Comparison of ENCODE assay signal across 5 cellular contexts in genomic region chr11:49352868-49353267, GRCh38.
A peak's percentile ranks its signal among the peaks of the same experiment; 100 is the strongest.
DNase-seq lines count a peak whose midpoint lies in the region; ATAC-seq, FAIRE-seq and TF ChIP-seq lines count a peak whose summit lies in the region.
"Not testable (repeated sequence)": the region's sequence is repeated elsewhere in the genome, so short reads cannot be mapped to it uniquely, and the experiment has no call there.

No MANE protein-coding gene starts in this region.

- H3K79me2 ChIP-seq in K562 (ENCODE audit: control insufficient read depth, insufficient read depth, low read length); endothelial cell of umbilical vein (ENCODE audit: control insufficient read depth, insufficient read depth, low read length); HepG2 (ENCODE audit: insufficient read depth, low read length): not testable (repeated sequence)

- WGBS in A549 (ENCODE audit: missing lambda C conversion rate): 3% methylated on average over 3 of the region's 3 CpGs
- WGBS in IMR-90 (ENCODE audit: extremely low coverage in 2 of 2, insufficient read length in 1 of 2), 2 experiments: no CpG with 5 or more reads among the region's 3 CpGs
- 0% methylated on average over 3 of the region's 3 CpGs for WGBS in K562 (ENCODE audit: insufficient coverage, low coverage, missing lambda C conversion rate)
- WGBS in HepG2 (ENCODE audit: low lambda C conversion rate): 0% methylated on average over 3 of the region's 3 CpGs

- CTCF ChIA-PET in A549 (lab: Yijun Ruan, JAX); IMR-90 (lab: Yijun Ruan, JAX); K562 (lab: Yijun Ruan, JAX; ENCODE audit: low intra/inter-chr PET ratio); endothelial cell of umbilical vein (lab: Charles Lee); HepG2 (lab: Yijun Ruan, JAX; ENCODE audit: low intra/inter-chr PET ratio, low total read pairs): not testable (repeated sequence)

- not testable (repeated sequence) for TF ChIP-seq CTCF in A549 (IDR thresholded peaks at IDR 0.05); IMR-90 (conservative IDR thresholded peaks at IDR 0.05; ENCODE audit: low read depth, low read length); K562 (IDR thresholded peaks at IDR 0.05 in 2 of 3, conservative IDR thresholded peaks at IDR 0.05 in 1 of 3; ENCODE audit: insufficient read depth in 2 of 3, low read depth in 1 of 3, low read length in 3 of 3); endothelial cell of umbilical vein (IDR thresholded peaks at IDR 0.05; ENCODE audit: extremely low read depth in 1 of 2, insufficient read depth in 1 of 2, low read depth in 1 of 2, low read length in 2 of 2); HepG2 (CRISPR knock-in tag; IDR thresholded peaks at IDR 0.05)

- not testable (repeated sequence) for TF ChIP-seq RAD21 in A549 (conservative IDR thresholded peaks at IDR 0.05 in 1 of 2, IDR thresholded peaks at IDR 0.05 in 1 of 2); IMR-90 (IDR thresholded peaks at IDR 0.05; ENCODE audit: low read length); K562 (CRISPR knock-in tag; conservative IDR thresholded peaks at IDR 0.05 in 1 of 2, IDR thresholded peaks at IDR 0.05 in 1 of 2); HepG2 (CRISPR knock-in tag; IDR thresholded peaks at IDR 0.05)

- not testable (repeated sequence) for H3K14ac ChIP-seq in IMR-90 (replicated peaks; ENCODE audit: low read depth, low read length)

- TF ChIP-seq EP300 in A549 (IDR thresholded peaks at IDR 0.05); K562 (IDR thresholded peaks at IDR 0.05; ENCODE audit: low read length); HepG2 (IDR thresholded peaks at IDR 0.05; ENCODE audit: low read depth in 2 of 2, low read length in 2 of 2); HepG2 (CRISPR knock-in tag; IDR thresholded peaks at IDR 0.05; ENCODE audit: borderline replicate concordance): not testable (repeated sequence)

- H3K9me3 ChIP-seq in A549; IMR-90 (ENCODE audit: control insufficient read depth, insufficient read depth, low read length); K562 (replicated peaks; ENCODE audit: control insufficient read depth, insufficient read depth, low read depth, low read length); endothelial cell of umbilical vein (replicated peaks; ENCODE audit: control insufficient read depth, insufficient read depth, low read length); HepG2 (ENCODE audit: low read length): not testable (repeated sequence)

- not testable (repeated sequence) for H3K4ac ChIP-seq in IMR-90 (ENCODE audit: low read depth, low read length)

- not testable (repeated sequence) for DNase-seq in A549 (ENCODE audit: low read depth in 1 of 2, low spot score in 1 of 2); IMR-90; K562 (ENCODE audit: extremely low read depth in 1 of 4, low spot score in 3 of 4); endothelial cell of umbilical vein (ENCODE audit: low read depth, low spot score); HepG2 (ENCODE audit: low spot score)

- H2BK120ac ChIP-seq in IMR-90 (ENCODE audit: low read depth, low read length): not testable (repeated sequence)

- H2AFZ ChIP-seq in IMR-90 (replicated peaks; ENCODE audit: low read length, poor library complexity); K562 (ENCODE audit: low read depth, low read length); endothelial cell of umbilical vein (ENCODE audit: low read depth, low read length); HepG2 (ENCODE audit: low read length): not testable (repeated sequence)

- H3K56ac ChIP-seq in IMR-90 (ENCODE audit: extremely low read depth, insufficient read depth, low read length): not testable (repeated sequence)

- not testable (repeated sequence) for H3K79me1 ChIP-seq in IMR-90 (ENCODE audit: low read depth in 1 of 2, low read length in 2 of 2)

- not testable (repeated sequence) for H4K5ac ChIP-seq in IMR-90 (ENCODE audit: low read depth, low read length)

- not testable (repeated sequence) for H3K9me1 ChIP-seq in IMR-90 (ENCODE audit: insufficient read depth, low read length); K562 (ENCODE audit: control insufficient read depth, insufficient read depth, low read length); endothelial cell of umbilical vein (replicated peaks; ENCODE audit: control insufficient read depth, extremely low read depth, insufficient read depth, low read length)

- H3K23ac ChIP-seq in IMR-90 (ENCODE audit: low read depth, low read length): not testable (repeated sequence)

- H3K36me3 ChIP-seq in IMR-90 (ENCODE audit: control insufficient read depth, insufficient read depth, low read length); K562 (ENCODE audit: control insufficient read depth, insufficient read depth, low read length); endothelial cell of umbilical vein (ENCODE audit: control insufficient read depth in 2 of 2, extremely low read depth in 1 of 2, insufficient read depth in 2 of 2, low read length in 2 of 2); HepG2 (replicated peaks in 1 of 2; ENCODE audit: control insufficient read depth in 1 of 2, insufficient read depth in 2 of 2, low read length in 2 of 2): not testable (repeated sequence)

- H2BK15ac ChIP-seq in IMR-90 (ENCODE audit: low read depth, low read length): not testable (repeated sequence)

- not testable (repeated sequence) for H2BK20ac ChIP-seq in IMR-90 (ENCODE audit: low read depth, low read length)

- not testable (repeated sequence) for H3K27me3 ChIP-seq in IMR-90 (ENCODE audit: control insufficient read depth, insufficient read depth, low read length); K562 (ENCODE audit: control insufficient read depth in 2 of 2, insufficient read depth in 2 of 2, low read length in 2 of 2); endothelial cell of umbilical vein (ENCODE audit: control insufficient read depth in 2 of 2, insufficient read depth in 2 of 2, low read length in 2 of 2); HepG2 (ENCODE audit: control insufficient read depth in 1 of 2, insufficient read depth in 2 of 2, low read length in 2 of 2)

- in situ Hi-C loops in IMR-90 (cut with MboI; ENCODE audit: low sequenced_read_pairs); HepG2 (cut with HindIII; ENCODE audit: extremely low pct_ligation_motif_present, low pct_unique_long_range_greater_than_20kb): not testable (repeated sequence)
- in situ Hi-C loops in K562 (cut with MboI): loop anchor here (25.0 kb wide), 1 partner anchor 634 kb away; the partner anchor contains the start of gene OR4C12

- not testable (repeated sequence) for H2AK5ac ChIP-seq in IMR-90 (ENCODE audit: low read depth, low read length)

- not testable (repeated sequence) for FAIRE-seq in A549 (lab: Jason Lieb, UNC); K562 (lab: Jason Lieb, UNC); HepG2 (lab: Jason Lieb, UNC)
- FAIRE-seq in endothelial cell of umbilical vein (lab: Jason Lieb, UNC): peak; percentile 28

- H3K4me1 ChIP-seq in A549; IMR-90 (ENCODE audit: control insufficient read depth, insufficient read depth, low read length); K562 (replicated peaks in 1 of 2; ENCODE audit: control insufficient read depth in 2 of 2, insufficient read depth in 2 of 2, low read length in 2 of 2); endothelial cell of umbilical vein (ENCODE audit: control insufficient read depth, extremely low read depth, insufficient read depth, low read length); HepG2 (ENCODE audit: insufficient read depth, low read length): not testable (repeated sequence)

- H4K20me1 ChIP-seq in IMR-90 (ENCODE audit: insufficient read depth, low read length); K562 (replicated peaks; ENCODE audit: control insufficient read depth, insufficient read depth, low read length); endothelial cell of umbilical vein (replicated peaks; ENCODE audit: control insufficient read depth, extremely low read depth, insufficient read depth, low read length); HepG2 (ENCODE audit: insufficient read depth, low read length): not testable (repeated sequence)

- ATAC-seq in A549; IMR-90 (ENCODE audit: low read depth); K562; HepG2: not testable (repeated sequence)

- dilution Hi-C loops in IMR-90 (cut with HindIII; ENCODE audit: low sequenced_read_pairs, unreplicated experiment); endothelial cell of umbilical vein (cut with MboI; ENCODE audit: extremely low pct_ligation_motif_present, low sequenced_read_pairs): not testable (repeated sequence)

- H4K8ac ChIP-seq in IMR-90 (ENCODE audit: low read depth in 2 of 2, low read length in 2 of 2): not testable (repeated sequence)

- not testable (repeated sequence) for H3K18ac ChIP-seq in IMR-90 (ENCODE audit: low read depth, low read length)

- not testable (repeated sequence) for BruUV-seq in IMR-90 (replicated peaks; lab: Mats Ljungman, UMichigan); K562 (replicated peaks; lab: Mats Ljungman, UMichigan); endothelial cell of umbilical vein (replicated peaks; lab: Mats Ljungman, UMichigan); HepG2 (replicated peaks; lab: Mats Ljungman, UMichigan)

- intact Hi-C loops in IMR-90 (cut with micrococcal nuclease); K562 (cut with micrococcal nuclease); endothelial cell of umbilical vein (cut with micrococcal nuclease); HepG2 (cut with micrococcal nuclease; ENCODE audit: unreplicated experiment): not testable (repeated sequence)

- not testable (repeated sequence) for H3K4me3 ChIP-seq in A549; IMR-90 (ENCODE audit: insufficient read depth, low read depth, low read length); K562; endothelial cell of umbilical vein (replicated peaks in 1 of 3; ENCODE audit: insufficient read depth in 1 of 3, low read depth in 1 of 3, low read length in 3 of 3); HepG2 (replicated peaks in 1 of 3; ENCODE audit: insufficient read depth in 1 of 3, low read depth in 2 of 3, low read length in 3 of 3)

- not testable (repeated sequence) for TF ChIP-seq POLR2A in A549 (IDR thresholded peaks at IDR 0.05; ENCODE audit: low read length); IMR-90 (IDR thresholded peaks at IDR 0.05; ENCODE audit: low read depth, low read length); K562 (conservative IDR thresholded peaks at IDR 0.05); endothelial cell of umbilical vein (IDR thresholded peaks at IDR 0.05; ENCODE audit: low read depth, low read length); HepG2 (IDR thresholded peaks at IDR 0.05; ENCODE audit: insufficient read depth in 1 of 2, low read depth in 2 of 2, low read length in 2 of 2)

- not testable (repeated sequence) for H4K91ac ChIP-seq in IMR-90 (ENCODE audit: insufficient read depth, low read depth, low read length)

- not testable (repeated sequence) for H2BK5ac ChIP-seq in IMR-90 (ENCODE audit: low read depth, low read length, poor library complexity, severe bottlenecking)

- H2AK9ac ChIP-seq in IMR-90 (replicated peaks; ENCODE audit: low read depth, low read length, poor library complexity): not testable (repeated sequence)

- H3K27ac ChIP-seq in A549; IMR-90 (ENCODE audit: insufficient read depth, low read length); K562 (ENCODE audit: extremely low read depth, low read depth, low read length); endothelial cell of umbilical vein (ENCODE audit: insufficient read depth, low read depth, low read length); HepG2 (ENCODE audit: extremely low read length, insufficient read depth, low read length): not testable (repeated sequence)

- not testable (repeated sequence) for H3K4me2 ChIP-seq in A549; IMR-90 (ENCODE audit: low read depth, low read length); K562 (ENCODE audit: insufficient read depth, low read length); endothelial cell of umbilical vein (ENCODE audit: insufficient read depth, low read length); HepG2 (ENCODE audit: low read depth, low read length)

- POLR2A ChIA-PET in A549 (lab: Yijun Ruan, JAX); IMR-90 (lab: Charles Lee; ENCODE audit: unreplicated experiment); K562 (lab: Yijun Ruan, JAX); endothelial cell of umbilical vein (lab: Charles Lee); HepG2 (lab: Yijun Ruan, JAX): not testable (repeated sequence)

- not testable (repeated sequence) for H3K9ac ChIP-seq in IMR-90 (ENCODE audit: low read depth, low read length); K562 (ENCODE audit: insufficient read depth in 1 of 2, low read depth in 2 of 2, low read length in 2 of 2); endothelial cell of umbilical vein (replicated peaks; ENCODE audit: extremely low read depth, insufficient read depth, low read length); HepG2 (ENCODE audit: insufficient read depth, low read depth, low read length)
